Comparison of ENCODE assay signal across 1 cellular context in the genomic region with DNA sequence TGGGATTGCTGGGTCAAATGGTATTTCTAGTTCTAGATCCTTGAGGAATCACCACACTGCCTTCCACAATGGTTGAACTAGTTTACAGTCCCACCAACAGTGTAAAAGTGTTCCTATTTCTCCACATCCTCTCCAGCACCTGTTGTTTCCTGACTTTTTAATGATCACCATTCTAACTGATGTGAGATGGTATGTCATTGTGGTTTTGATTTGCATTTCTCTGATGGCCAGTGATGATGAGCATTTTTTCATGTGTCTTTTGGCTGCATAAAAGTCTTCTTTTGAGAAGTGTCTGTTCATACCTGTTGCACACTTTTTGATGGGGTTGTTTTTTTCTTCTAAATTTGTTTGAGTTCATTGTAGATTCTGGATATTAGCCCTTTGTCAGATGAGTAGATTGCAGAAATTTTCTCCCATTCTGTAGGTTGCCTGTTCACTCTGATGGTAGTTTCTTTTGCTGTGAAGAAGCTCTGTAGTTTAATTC.
A peak's percentile ranks its signal among the peaks of the same experiment; 100 is the strongest.
TF ChIP-seq lines count a peak whose summit lies in the region.
"Not testable (repeated sequence)": the region's sequence is repeated elsewhere in the genome, so short reads cannot be mapped to it uniquely, and the experiment has no call there.

No MANE protein-coding gene starts in this region.

- POLR2A ChIA-PET in HEK293 (lab: Yijun Ruan, JAX), result not testable (repeated sequence)

- CTCF ChIA-PET in HEK293 (lab: Yijun Ruan, JAX), result not testable (repeated sequence)

- TF ChIP-seq CTCF in HEK293 (tag by site-specific recombination; IDR thresholded peaks at IDR 0.05), result not testable (repeated sequence)

- not testable (repeated sequence) for H3K4me3 ChIP-seq in HEK293 (ENCODE audit: low read depth, low read length)

- not testable (repeated sequence) for H3K27ac ChIP-seq in HEK293 (ENCODE audit: extremely low read depth, low read depth, low read length)

- H3K4me1 ChIP-seq in HEK293 (ENCODE audit: control insufficient read depth, insufficient read depth, low read length), result not testable (repeated sequence)

- not testable (repeated sequence) for H3K36me3 ChIP-seq in HEK293 (ENCODE audit: control insufficient read depth in 2 of 2, insufficient read depth in 1 of 2, low read length in 2 of 2)

- not testable (repeated sequence) for H3K9me3 ChIP-seq in HEK293 (ENCODE audit: control insufficient read depth, insufficient read depth, low read depth, low read length)

TF ChIP-seq in HEK293, 187 proteins besides CTCF, POLR2A, EP300 and RAD21:
- TF ChIP-seq SCRT1 (tag by site-specific recombination; IDR thresholded peaks at IDR 0.05; ENCODE audit: borderline replicate concordance), result peak; percentile 51; the same call in 1 of the 2 replicates
- peak; percentile 86 for TF ChIP-seq SCRT2 (tag by site-specific recombination; IDR thresholded peaks at IDR 0.05)
